Comparison of ENCODE assay signal across 8 cellular contexts in genomic region chr19:3970313-3970807, GRCh38. TPM values are rescaled to one million over a fixed set of nuclear protein-coding genes. Genes with fewer than 3 reads are reported as not detected.
DNase-seq lines count a peak whose midpoint lies in the region; ATAC-seq and TF ChIP-seq lines count a peak whose summit lies in the region.

No MANE protein-coding gene starts in this region.

- H3K4me1 ChIP-seq in GM23248 (ENCODE audit: insufficient read depth) (peaks cover 23% of the 10 kb centered on the region), skeletal muscle tissue (ENCODE audit: control insufficient read depth in 3 of 3, insufficient read depth in 3 of 3, low read length in 3 of 3) (peaks cover 44 to 53% (median 51%) of the 10 kb centered on the region in 3 donors)

- H3K4me3 ChIP-seq in GM23248 (peak overlapping the region; percentile 97), WI38 (ENCODE audit: low read depth, low read length) (peak overlapping the region; percentile 92), skeletal muscle tissue (ENCODE audit: low read length in 3 of 3) (peak overlapping the region; percentile 78 to 90 (median 88))

- peak overlapping the region; percentile 97 for H3K4me3 Mint-ChIP-seq in glutamatergic neuron (ENCODE audit: unreplicated experiment)

- H3K36me3 ChIP-seq in GM23248 (ENCODE audit: low read depth) (peaks cover 21% of the 10 kb centered on the region), skeletal muscle tissue (ENCODE audit: control insufficient read depth in 3 of 3, insufficient read depth in 3 of 3, low read length in 3 of 3) (peaks cover 14 to 26% (median 25%) of the 10 kb centered on the region in 3 donors)

- peaks cover 6% of the 10 kb centered on the region for H3K27me3 Mint-ChIP-seq in glutamatergic neuron (ENCODE audit: unreplicated experiment)

- peaks cover 3% of the 10 kb centered on the region for H3K9me3 Mint-ChIP-seq in glutamatergic neuron (ENCODE audit: unreplicated experiment)

- peak overlapping the region; percentile 99 for H3K27ac Mint-ChIP-seq in glutamatergic neuron (ENCODE audit: unreplicated experiment)

- peak overlapping the region; percentile 100 for H3K4me2 ChIP-seq in GM23248 (ENCODE audit: unreplicated experiment)

- no peaks in the 10 kb centered on the region for H3K36me3 Mint-ChIP-seq in glutamatergic neuron (ENCODE audit: unreplicated experiment)

- no peaks in the 10 kb centered on the region for H3K27me3 ChIP-seq in GM23248 (replicated peaks; ENCODE audit: insufficient read depth)
- H3K27me3 ChIP-seq in skeletal muscle tissue (ENCODE audit: control insufficient read depth in 3 of 3, insufficient read depth in 3 of 3, low read length in 3 of 3) = no peaks in the 10 kb centered on the region

- H4K20me1 ChIP-seq in GM23248 (ENCODE audit: insufficient read depth) = peaks cover 4% of the 10 kb centered on the region; the same call in 1 of the 2 replicates

- H2AFZ ChIP-seq in GM23248 = no peak overlapping the region

- H3K9ac ChIP-seq in GM23248 = peak overlapping the region; percentile 99
- peak overlapping the region; percentile 89 to 98 (median 96) for H3K9ac ChIP-seq in skeletal muscle tissue (ENCODE audit: low read depth in 1 of 3, low read length in 3 of 3)

- WGBS in GM23248 (ENCODE audit: low coverage in 1 of 2, low lambda C conversion rate in 2 of 2, missing lambda C conversion rate in 2 of 2), 2 experiments = 1% methylated on average over 7 to 22 of the region's 22 CpGs

- H3K27ac ChIP-seq in GM23248 (peak overlapping the region; percentile 95), skeletal muscle tissue (ENCODE audit: low read depth, low read length) (peak overlapping the region; percentile 98)

- peaks cover 18% of the 10 kb centered on the region for H3K4me1 Mint-ChIP-seq in glutamatergic neuron (ENCODE audit: low read depth, unreplicated experiment)

- H3K79me2 ChIP-seq in GM23248 (ENCODE audit: insufficient read depth) = peaks cover 48% of the 10 kb centered on the region

- DNase-seq in GM23248 (peak; percentile 45), glutamatergic neuron (no peak), GM19240 (ENCODE audit: insufficient read length, low spot score) (no peak), NK-92 (lab: John Stamatoyannopoulos, UW; ENCODE audit: unreplicated experiment) (no peak)

- no peaks in the 10 kb centered on the region for H3K9me2 ChIP-seq in GM23248 (ENCODE audit: insufficient read depth)

- in situ Hi-C loops in GM23248 (cut with MboI) = no loop called here

- ATAC-seq in GM19328 (IDR thresholded peaks at IDR 0.05; ENCODE audit: unreplicated experiment) (no peak), HG03442 (IDR thresholded peaks at IDR 0.05; ENCODE audit: unreplicated experiment) (no peak)

- H3F3A ChIP-seq in GM23248 (ENCODE audit: insufficient read depth) = peaks cover 49% of the 10 kb centered on the region

- TF ChIP-seq CTCF in WI38 (IDR thresholded peaks at IDR 0.05; ENCODE audit: low read depth, low read length) (no peak), glutamatergic neuron (IDR thresholded peaks at IDR 0.05; ENCODE audit: partially characterized antibody, unreplicated experiment) (no peak)

- H3K9me3 ChIP-seq in GM23248 (ENCODE audit: low read depth) (no peaks in the 10 kb centered on the region), skeletal muscle tissue (ENCODE audit: control insufficient read depth in 3 of 3, low read length in 3 of 3) (no peaks in the 10 kb centered on the region)

RNA-seq across cellular contexts. Expression of gene DAPK3, which starts 0.5 kb away (rescaled TPM):
- 167 and 194 TPM in 2 replicates for total RNA-seq in GM23248 (2014; rRNA removed; shearing (Covaris generic))
- 47.6 and 51.1 TPM in 2 replicates for polyA plus RNA-seq in GM23248 (2016; fragmentation: Nextera tagmentation; extraction: Ambion mirVana)
- total RNA-seq in glutamatergic neuron (ENCODE audit: unreplicated experiment) (221 TPM), skeletal muscle tissue (63.7 TPM)

RNA-seq across cellular contexts. Expression of gene EEF2, which starts 14.9 kb away (rescaled TPM):
- 2,755 and 2,906 TPM in 2 replicates for total RNA-seq in GM23248 (2014; rRNA removed; shearing (Covaris generic))
- 326 and 331 TPM in 2 replicates for polyA plus RNA-seq in GM23248 (2016; fragmentation: Nextera tagmentation; extraction: Ambion mirVana)
- total RNA-seq in glutamatergic neuron (ENCODE audit: unreplicated experiment) (2,255 TPM), skeletal muscle tissue (4,276 TPM)

RNA-seq across cellular contexts. Expression of gene PIAS4, which starts 37.2 kb away (rescaled TPM):
- 16.8 and 21.0 TPM in 2 replicates for total RNA-seq in GM23248 (2014; rRNA removed; shearing (Covaris generic))
- 6.9 and 9.1 TPM in 2 replicates for polyA plus RNA-seq in GM23248 (2016; fragmentation: Nextera tagmentation; extraction: Ambion mirVana)
- total RNA-seq in glutamatergic neuron (ENCODE audit: unreplicated experiment) (95.8 TPM), skeletal muscle tissue (19.3 TPM)

RNA-seq across cellular contexts. Expression of gene NMRK2, which starts 37.5 kb away (rescaled TPM):
- total RNA-seq in GM23248 (2014; rRNA removed; shearing (Covaris generic)) = not detected in 2 replicates
- polyA plus RNA-seq in GM23248 (2016; fragmentation: Nextera tagmentation; extraction: Ambion mirVana) = not detected in 2 replicates
- total RNA-seq in glutamatergic neuron (ENCODE audit: unreplicated experiment) = 4.0 TPM
- 48.5 TPM for total RNA-seq in skeletal muscle tissue
